Comparison of ENCODE assay signal across 1 cellular context in genomic region chrX:108091266-108091877, GRCh38.
TF ChIP-seq lines count a peak whose summit lies in the region.

A gene with protein sequence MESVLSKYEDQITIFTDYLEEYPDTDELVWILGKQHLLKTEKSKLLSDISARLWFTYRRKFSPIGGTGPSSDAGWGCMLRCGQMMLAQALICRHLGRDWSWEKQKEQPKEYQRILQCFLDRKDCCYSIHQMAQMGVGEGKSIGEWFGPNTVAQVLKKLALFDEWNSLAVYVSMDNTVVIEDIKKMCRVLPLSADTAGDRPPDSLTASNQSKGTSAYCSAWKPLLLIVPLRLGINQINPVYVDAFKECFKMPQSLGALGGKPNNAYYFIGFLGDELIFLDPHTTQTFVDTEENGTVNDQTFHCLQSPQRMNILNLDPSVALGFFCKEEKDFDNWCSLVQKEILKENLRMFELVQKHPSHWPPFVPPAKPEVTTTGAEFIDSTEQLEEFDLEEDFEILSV (plus strand): TSS chrX:108091778. CDS start chrX:108091827, 49 bp downstream.
A gene with protein sequence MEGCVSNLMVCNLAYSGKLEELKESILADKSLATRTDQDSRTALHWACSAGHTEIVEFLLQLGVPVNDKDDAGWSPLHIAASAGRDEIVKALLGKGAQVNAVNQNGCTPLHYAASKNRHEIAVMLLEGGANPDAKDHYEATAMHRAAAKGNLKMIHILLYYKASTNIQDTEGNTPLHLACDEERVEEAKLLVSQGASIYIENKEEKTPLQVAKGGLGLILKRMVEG (minus strand): TSS chrX:108091542. CDS start chrX:108091520, 22 bp downstream.

TF ChIP-seq in liver, 16 proteins besides CTCF, POLR2A, EP300 and RAD21 (continued from another document):
- peak; percentile 96 for TF ChIP-seq ZBTB33 (IDR thresholded peaks at IDR 0.05)
TF ChIP-seq in liver: peak in this region for 10.
